In the genomic region with DNA sequence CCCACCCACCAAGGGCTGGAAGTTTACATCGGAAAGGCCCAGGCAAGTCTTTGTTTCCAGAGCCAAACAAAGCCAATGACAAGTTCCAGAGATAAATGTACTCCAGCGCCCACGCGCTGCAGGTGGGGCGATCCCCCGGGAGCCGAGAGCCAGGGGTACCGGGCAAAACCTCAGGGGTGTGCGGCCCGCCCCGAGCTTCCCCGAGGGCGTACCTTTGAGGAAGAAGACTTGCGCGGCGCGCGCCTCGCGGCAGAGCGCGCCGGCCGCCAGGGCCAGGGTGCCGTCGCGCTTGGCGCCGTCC, we compare ENCODE assay signal across 8 cellular contexts. TPM values are rescaled to one million over a fixed set of nuclear protein-coding genes. Genes with fewer than 3 reads are reported as not detected.
DNase-seq lines count a peak whose midpoint lies in the region; ATAC-seq and TF ChIP-seq lines count a peak whose summit lies in the region.

No MANE protein-coding gene starts in this region.

- H3K27me3 ChIP-seq in lung (ENCODE audit: control insufficient read depth, insufficient read depth) (no peaks in the 10 kb centered on the region), uterus (no peaks in the 10 kb centered on the region)

- H3K9me3 ChIP-seq in lung (ENCODE audit: control insufficient read depth in 2 of 2, insufficient read depth in 1 of 2, low read length in 1 of 2) (no peaks in the 10 kb centered on the region), uterus (no peaks in the 10 kb centered on the region)

- ATAC-seq in HG03135 (IDR thresholded peaks at IDR 0.05; ENCODE audit: unreplicated experiment) (peak; percentile 43), lung (ENCODE audit: insufficient read depth, low FRiP score) (no peak), HG02885 (IDR thresholded peaks at IDR 0.05; ENCODE audit: poor library complexity, unreplicated experiment) (no peak)

- WGBS in lung, 2 donors: 0 to 1% methylated on average over 17 to 29 of the region's 29 CpGs

- intact Hi-C loops in uterus (cut with DNase I; ENCODE audit: low total_unique reads): loop anchor here (10.0 kb wide), 2 partner anchors 94 to 134 kb away; no protein-coding TSS in a partner anchor

- CTCF ChIA-PET in AG04449 (lab: Yijun Ruan, JAX): interaction anchor here (0.9 to 6.6 kb wide), 12 partner anchors 9 to 189 kb away, joined by 3 to 66 read pairs (median 4); partner anchors contain the start of gene RPL26L1

- H3K27ac ChIP-seq in lung (ENCODE audit: low read depth in 1 of 2, low read length in 1 of 2): peak overlapping the region; percentile 98 to 100
- peak overlapping the region; percentile 99 for H3K27ac ChIP-seq in uterus

- TF ChIP-seq CTCF in AG04449 (IDR thresholded peaks at IDR 0.05; ENCODE audit: insufficient read depth, low read length, missing control alignments) (no peak), astrocyte of the cerebellum (IDR thresholded peaks at IDR 0.05; ENCODE audit: low read depth, low read length, missing control alignments) (no peak), lung (IDR thresholded peaks at IDR 0.05; ENCODE audit: control extremely low read depth, extremely low read depth) (no peak), uterus (IDR thresholded peaks at IDR 0.05) (no peak)

- peak overlapping the region; percentile 82 for H3K4me3 ChIP-seq in AG04449 (ENCODE audit: low read depth, low read length)
- peak overlapping the region; percentile 69 for H3K4me3 ChIP-seq in astrocyte of the cerebellum (ENCODE audit: low read depth, low read length)
- H3K4me3 ChIP-seq in lung: peak overlapping the region; percentile 78
- H3K4me3 ChIP-seq in uterus: peak overlapping the region; percentile 68 to 85

- H3K36me3 ChIP-seq in lung (ENCODE audit: control insufficient read depth in 2 of 2, insufficient read depth in 2 of 2, low read length in 2 of 2) (peaks cover 17 to 21% of the 10 kb centered on the region in 2 donors), uterus (no peaks in the 10 kb centered on the region)

- in situ Hi-C loops in astrocyte of the cerebellum (cut with HindIII; ENCODE audit: low sequenced_read_pairs): no loop called here

- peaks cover 0 to 20% of the 10 kb centered on the region in 2 donors for H3K4me1 ChIP-seq in lung (ENCODE audit: control insufficient read depth in 2 of 2, insufficient read depth in 2 of 2, low read length in 2 of 2)
- H3K4me1 ChIP-seq in uterus: peaks cover 0 to 3% of the 10 kb centered on the region in 2 donors

- no peak for TF ChIP-seq POLR2A in uterus (IDR thresholded peaks at IDR 0.05)

- no peak for DNase-seq in AG04449 (ENCODE audit: low read depth, low spot score)
- DNase-seq in astrocyte of the cerebellum (ENCODE audit: low read depth): no peak
- no peak for DNase-seq in lung (ENCODE audit: low spot score)
- DNase-seq in uterus: peak in 1 of 2 donors; percentile 60
- no peak for DNase-seq in cerebellar nuclear complex (lab: John Stamatoyannopoulos, UW)
- DNase-seq in T1000 (lab: John Stamatoyannopoulos, UW): no peak

- POLR2A ChIA-PET in AG04449 (lab: Yijun Ruan, JAX): interaction anchor here (0.6 to 9.9 kb wide), 38 partner anchors 12 to 209 kb away, joined by 3 to 149 read pairs (median 8); partner anchors contain the start of gene RPL26L1

RNA-seq across cellular contexts. Expression of gene DUSP1, which starts 0.7 kb away (rescaled TPM):
- total RNA-seq in lung (100 to 1,000 TPM; 310 to 377 TPM), uterus (1,000 to 10,000 TPM in 1 of 4 donors, 100 to 1,000 TPM in 3; 189 to 2,046 (median 515) TPM)
- 1,000 to 10,000 TPM in 1 of 2 donors, 100 to 1,000 TPM in 1; 138 to 1,153 TPM for polyA plus RNA-seq in lung
